Comparison of ENCODE assay signal across 9 cellular contexts in the genomic region with DNA sequence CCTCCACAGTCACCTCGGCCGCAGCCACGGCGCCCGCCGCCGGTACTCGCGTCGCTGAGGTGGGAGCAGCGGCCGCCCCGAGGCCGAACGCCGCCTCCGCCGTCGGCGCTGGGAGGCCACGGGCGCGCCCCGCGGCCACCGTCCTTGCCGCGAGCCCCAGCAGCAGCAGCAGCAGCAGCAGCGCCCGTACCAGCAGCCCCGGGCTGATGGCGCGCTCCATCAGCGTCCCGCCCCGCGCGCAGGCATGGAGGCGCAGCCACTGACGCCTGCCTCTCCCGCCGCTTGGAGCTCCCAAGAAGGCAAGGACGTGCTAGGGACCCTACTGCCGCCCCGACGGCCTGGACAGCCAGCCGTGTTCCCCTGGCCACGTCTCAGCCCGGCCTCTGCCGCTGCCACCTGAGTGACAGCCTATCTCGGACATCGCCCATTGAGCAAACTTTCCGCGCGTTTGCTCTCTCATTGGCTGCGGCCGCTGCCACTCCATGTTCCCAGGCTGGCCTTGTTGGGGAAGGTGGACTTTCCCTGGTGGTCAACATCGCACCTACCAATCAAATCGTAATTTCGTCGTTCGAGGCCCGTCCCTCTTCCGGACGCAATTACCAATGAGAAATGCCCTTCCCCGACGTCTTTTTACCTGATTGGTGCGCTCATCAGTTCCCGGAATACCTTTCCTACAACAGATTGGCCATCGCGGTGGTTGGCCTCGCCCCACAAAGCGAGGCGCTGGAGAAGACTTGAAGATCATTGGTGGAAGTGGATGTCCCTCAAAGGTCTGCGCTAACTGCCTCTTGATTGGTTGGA.
A peak's percentile ranks its signal among the peaks of the same experiment; 100 is the strongest.
DNase-seq lines count a peak whose midpoint lies in the region; ATAC-seq and TF ChIP-seq lines count a peak whose summit lies in the region.
"Had no signal": no experiment of that assay in that cellular context is flagged by ENCODE, and none has a peak within 500 bp of the region (broad histone marks: within the 10 kb centered on the region; RNA-seq: fewer than 3 reads in every experiment).

A gene (minus strand): TSS at position 410 of the 801 bp plus-strand sequence. CDS start 190 bp downstream, at position 220.

- no peak for TF ChIP-seq CTCF in AG09309 (IDR thresholded peaks at IDR 0.05; ENCODE audit: control insufficient read depth, insufficient read depth, low read depth, low read length, missing control alignments)

- H3K4me3 ChIP-seq in AG09309 (ENCODE audit: control insufficient read depth, low read depth, low read length) = peak within 1 kb of the TSS; percentile 83

- H3K4me1 Mint-ChIP-seq in central memory CD8-positive, alpha-beta T cell = peaks cover 9% of the 10 kb centered on the region

- H3K36me3 Mint-ChIP-seq in central memory CD8-positive, alpha-beta T cell (ENCODE audit: insufficient read depth) = peaks cover 3% of the 10 kb centered on the region

- no peak within 1 kb of the TSS for H3K27ac Mint-ChIP-seq in central memory CD8-positive, alpha-beta T cell (ENCODE audit: low read depth)
- H3K27ac Mint-ChIP-seq: dendritic cell treated with granulocyte-macrophage colony-stimulating factor and Interleukin-4, amounts not matched to agents 40 ng/mL and 50 ng/mL, for 4 days had no signal

- H3K4me3 Mint-ChIP-seq in central memory CD8-positive, alpha-beta T cell = no peak within 1 kb of the TSS
- H3K4me3 Mint-ChIP-seq: dendritic cell treated with granulocyte-macrophage colony-stimulating factor and Interleukin-4, amounts not matched to agents 40 ng/mL and 50 ng/mL, for 4 days had no signal

- H3K27me3 Mint-ChIP-seq in central memory CD8-positive, alpha-beta T cell = no peaks in the 10 kb centered on the region
- H3K27me3 Mint-ChIP-seq: dendritic cell treated with granulocyte-macrophage colony-stimulating factor and Interleukin-4, amounts not matched to agents 40 ng/mL and 50 ng/mL, for 4 days had no signal

- ATAC-seq in GM19025 (IDR thresholded peaks at IDR 0.05; ENCODE audit: low read depth, unreplicated experiment) = peak; percentile 85
- ATAC-seq in HG03342 (IDR thresholded peaks at IDR 0.05; ENCODE audit: unreplicated experiment) = peak; percentile 88
- ATAC-seq in central memory CD8-positive, alpha-beta T cell (replicated peaks; ENCODE audit: extremely low read depth, poor library complexity, severe bottlenecking) = peak; percentile 88

- no peaks in the 10 kb centered on the region for H3K9me3 Mint-ChIP-seq in central memory CD8-positive, alpha-beta T cell
- H3K9me3 Mint-ChIP-seq: dendritic cell treated with granulocyte-macrophage colony-stimulating factor and Interleukin-4, amounts not matched to agents 40 ng/mL and 50 ng/mL, for 4 days had no signal

- DNase-seq in AG09309 (ENCODE audit: low read depth) (peak; percentile 100), NCI-H446 (lab: John Stamatoyannopoulos, UW) (peak; percentile 98 to 99), iris pigment epithelial cell (ENCODE audit: low read depth) (peak; percentile 100)
- DNase-seq in activated CD4-positive, CD25-positive, alpha-beta regulatory T cell treated with anti-CD3 and anti-CD28 coated beads, Interleukin-2, amount 50 U/mL, for 16 hours (ENCODE audit: low read depth, low spot score) = peak; percentile 94
- peak; percentile 86 to 96 for DNase-seq in central memory CD8-positive, alpha-beta T cell (ENCODE audit: low spot score in 2 of 2)
- DNase-seq in stimulated activated CD4-positive, alpha-beta T cell treated with anti-CD3 and anti-CD28 coated beads, Interleukin-12 subunit alpha, Interleukin-12 subunit beta, amount 100 ng/mL, for 24 hours (ENCODE audit: low read depth in 2 of 2) = peak; percentile 86 to 92

Comparison
In these comparisons a context has a peak if more than half of its experiments do, and no peak if none do; other contexts are left out.
1. Peak in every context shown above with its lines: DNase-seq, ATAC-seq and H3K4me3 ChIP-seq.